Comparison of ENCODE assay signal across 16 cellular contexts in genomic region chr14:99570542-99571302, GRCh38. TPM values are rescaled to one million over a fixed set of nuclear protein-coding genes. Genes with fewer than 3 reads are reported as not detected.
DNase-seq lines count a peak whose midpoint lies in the region; ATAC-seq and TF ChIP-seq lines count a peak whose summit lies in the region.
"Had no signal": no experiment of that assay in that cellular context is flagged by ENCODE, and none has a peak within 500 bp of the region (broad histone marks: within the 10 kb centered on the region; RNA-seq: fewer than 3 reads in every experiment).

No MANE protein-coding gene starts in this region.

- DNase-seq in WTC11 (ENCODE audit: low spot score) (peak; percentile 49), lung (ENCODE audit: low spot score) (no peak), suprapubic skin (ENCODE audit: low spot score in 2 of 2) (no peak), NCI-H1092 (lab: John Stamatoyannopoulos, UW) (no peak)
- DNase-seq: activated CD4-positive, alpha-beta memory T cell treated with anti-CD3 and anti-CD28 coated beads for 36 hours; anterior cingulate cortex; CD4-positive, alpha-beta memory T cell; mesenchymal stem cell; testis had no signal

- peaks cover 78% of the 10 kb centered on the region for H3K4me1 ChIP-seq in HUES64 (ENCODE audit: insufficient read depth, low read length)
- H3K4me1 ChIP-seq in lung (ENCODE audit: control insufficient read depth in 2 of 2, insufficient read depth in 2 of 2, low read length in 2 of 2): peaks cover 4 to 73% of the 10 kb centered on the region in 2 donors
- H3K4me1 ChIP-seq in suprapubic skin: peaks cover 48% of the 10 kb centered on the region

- CTCF ChIA-PET in WTC11 (lab: Charles Lee): interaction anchor here (1.0 kb wide), 2 partner anchors 9 to 46 kb away, joined by 3 to 4 read pairs; no protein-coding TSS in a partner anchor

- peaks cover 8% of the 10 kb centered on the region; the same call in 1 of the 2 replicates for H3K27me3 Mint-ChIP-seq in WTC11 (ENCODE audit: low read depth)
- H3K27me3 Mint-ChIP-seq: activated CD4-positive, alpha-beta memory T cell treated with anti-CD3 and anti-CD28 coated beads for 36 hours; CD4-positive, alpha-beta memory T cell had no signal

- H3K4me3 ChIP-seq in HUES64 (ENCODE audit: low read length) (no peak overlapping the region), lung (no peak overlapping the region), suprapubic skin (no peak overlapping the region)
- H3K4me3 ChIP-seq: SJSA1, testis had no signal

- no peaks in the 10 kb centered on the region for H3K9me3 ChIP-seq in HUES64 (ENCODE audit: insufficient read depth, low read depth, low read length)
- H3K9me3 ChIP-seq in lung (ENCODE audit: control insufficient read depth in 2 of 2, insufficient read depth in 1 of 2, low read length in 1 of 2): peaks cover 0 to 2% of the 10 kb centered on the region in 2 donors
- no peaks in the 10 kb centered on the region for H3K9me3 ChIP-seq in suprapubic skin
- H3K9me3 ChIP-seq: SJSA1, testis had no signal

- H3K9me3 Mint-ChIP-seq in WTC11: no peaks in the 10 kb centered on the region
- H3K9me3 Mint-ChIP-seq: activated CD4-positive, alpha-beta memory T cell treated with anti-CD3 and anti-CD28 coated beads for 36 hours; activated T-helper 1 cell treated with anti-CD3 and anti-CD28 coated beads, Interleukin-12 subunit alpha, Interleukin-12 subunit beta, Interleukin-2, Interleukin-4 antibody, amounts not matched to agents 30 ng/mL and 10 ng/mL and 1 ng/mL, durations not matched to agents 14 hours and 24 hours and 36 hours; CD4-positive, alpha-beta memory T cell; dendritic cell treated with granulocyte-macrophage colony-stimulating factor and Interleukin-4, amounts not matched to agents 40 ng/mL and 50 ng/mL, for 4 days had no signal

- TF ChIP-seq CTCF in WTC11 (IDR thresholded peaks at IDR 0.05): no peak
- no peak for TF ChIP-seq CTCF in lung (IDR thresholded peaks at IDR 0.05; ENCODE audit: control extremely low read depth, extremely low read depth)
- TF ChIP-seq CTCF in suprapubic skin (IDR thresholded peaks at IDR 0.05): no peak

- peak; percentile 51 for ATAC-seq in WTC11
- ATAC-seq in lung (ENCODE audit: insufficient read depth, low FRiP score): no peak
- no peak for ATAC-seq in HG03520 (IDR thresholded peaks at IDR 0.05; ENCODE audit: unreplicated experiment)
- no peak for ATAC-seq in HG02870 (IDR thresholded peaks at IDR 0.05; ENCODE audit: unreplicated experiment)

- H3K27ac Mint-ChIP-seq in WTC11: no peak overlapping the region
- H3K27ac Mint-ChIP-seq: activated CD4-positive, alpha-beta memory T cell treated with anti-CD3 and anti-CD28 coated beads for 36 hours; activated T-helper 1 cell treated with anti-CD3 and anti-CD28 coated beads, Interleukin-12 subunit alpha, Interleukin-12 subunit beta, Interleukin-2, Interleukin-4 antibody, amounts not matched to agents 30 ng/mL and 10 ng/mL and 1 ng/mL, durations not matched to agents 14 hours and 24 hours and 36 hours; CD4-positive, alpha-beta memory T cell; dendritic cell treated with granulocyte-macrophage colony-stimulating factor and Interleukin-4, amounts not matched to agents 40 ng/mL and 50 ng/mL, for 4 days had no signal

- POLR2A ChIA-PET in WTC11 (lab: Charles Lee): no interaction called here

- peak overlapping the region; percentile 55; the same call in 1 of the 2 replicates for H3K9ac ChIP-seq in HUES64 (ENCODE audit: low read depth, low read length)
- H3K9ac ChIP-seq: parathyroid adenoma had no signal

- WGBS in HUES64: 27% methylated on average over 10 of the region's 12 CpGs
- WGBS in lung, 2 donors: 81 to 83% methylated on average over 12 of the region's 12 CpGs
- WGBS in suprapubic skin: 75% methylated on average over 11 of the region's 12 CpGs

- no peaks in the 10 kb centered on the region for H3K36me3 Mint-ChIP-seq in WTC11
- H3K36me3 Mint-ChIP-seq: activated CD4-positive, alpha-beta memory T cell treated with anti-CD3 and anti-CD28 coated beads for 36 hours; CD4-positive, alpha-beta memory T cell had no signal

- H3K36me3 ChIP-seq in HUES64 (ENCODE audit: insufficient read depth, low read length) (no peaks in the 10 kb centered on the region), lung (ENCODE audit: control insufficient read depth in 2 of 2, insufficient read depth in 2 of 2, low read length in 2 of 2) (no peaks in the 10 kb centered on the region), suprapubic skin (no peaks in the 10 kb centered on the region)
- H3K36me3 ChIP-seq: SJSA1 had no signal

- peak overlapping the region; percentile 45; the same call in 1 of the 2 replicates for H3K27ac ChIP-seq in HUES64 (ENCODE audit: low read depth, low read length)
- H3K27ac ChIP-seq in lung (ENCODE audit: low read depth in 1 of 2, low read length in 1 of 2): peak overlapping the region; percentile 7 to 26
- H3K27ac ChIP-seq in suprapubic skin: peak overlapping the region; percentile 11
- H3K27ac ChIP-seq: SJSA1, testis had no signal

- H3K27me3 ChIP-seq in HUES64 (ENCODE audit: insufficient read depth, low read length): no peaks in the 10 kb centered on the region
- no peaks in the 10 kb centered on the region for H3K27me3 ChIP-seq in lung (ENCODE audit: control insufficient read depth, insufficient read depth)
- H3K27me3 ChIP-seq in suprapubic skin: no peaks in the 10 kb centered on the region
- H3K27me3 ChIP-seq: SJSA1, testis had no signal

- H3K4me1 Mint-ChIP-seq in WTC11: peaks cover 78% of the 10 kb centered on the region

- H3K4me3 Mint-ChIP-seq in WTC11: no peak overlapping the region
- H3K4me3 Mint-ChIP-seq: activated CD4-positive, alpha-beta memory T cell treated with anti-CD3 and anti-CD28 coated beads for 36 hours; activated T-helper 1 cell treated with anti-CD3 and anti-CD28 coated beads, Interleukin-12 subunit alpha, Interleukin-12 subunit beta, Interleukin-2, Interleukin-4 antibody, amounts not matched to agents 30 ng/mL and 10 ng/mL and 1 ng/mL, durations not matched to agents 14 hours and 24 hours and 36 hours; CD4-positive, alpha-beta memory T cell; dendritic cell treated with granulocyte-macrophage colony-stimulating factor and Interleukin-4, amounts not matched to agents 40 ng/mL and 50 ng/mL, for 4 days had no signal

- TF ChIP-seq EP300 in suprapubic skin (IDR thresholded peaks at IDR 0.05): no peak

- no peak for TF ChIP-seq POLR2A in suprapubic skin (IDR thresholded peaks at IDR 0.05)

TF ChIP-seq in WTC11, 78 proteins besides CTCF, POLR2A, EP300 and RAD21 (continues in another document):
- no peak for TF ChIP-seq NFATC4 (CRISPR knock-in tag; IDR thresholded peaks at IDR 0.05)
- TF ChIP-seq JAZF1 (CRISPR knock-in tag; IDR thresholded peaks at IDR 0.05): no peak
- TF ChIP-seq ATF1 (CRISPR knock-in tag; IDR thresholded peaks at IDR 0.05): no peak
- TF ChIP-seq ZNF121 (CRISPR knock-in tag; IDR thresholded peaks at IDR 0.05): no peak
- TF ChIP-seq ATF6 (CRISPR knock-in tag; IDR thresholded peaks at IDR 0.05): no peak
- no peak for TF ChIP-seq HMGA2 (CRISPR knock-in tag; IDR thresholded peaks at IDR 0.05)
- TF ChIP-seq RELA (CRISPR knock-in tag; IDR thresholded peaks at IDR 0.05; ENCODE audit: borderline replicate concordance): no peak
- no peak for TF ChIP-seq NFE2L1 (CRISPR knock-in tag; IDR thresholded peaks at IDR 0.05)
- TF ChIP-seq AFF4 (CRISPR knock-in tag; IDR thresholded peaks at IDR 0.05; ENCODE audit: borderline replicate concordance): no peak
- TF ChIP-seq TEAD1 (CRISPR knock-in tag; IDR thresholded peaks at IDR 0.05): peak; percentile 37; the same call in 1 of the 2 replicates
- no peak for TF ChIP-seq RORB (CRISPR knock-in tag; IDR thresholded peaks at IDR 0.05)

RNA-seq across cellular contexts. Expression of gene CCDC85C, which starts 33.3 kb away (rescaled TPM):
- polyA plus RNA-seq in HUES64 (2013, experiment 1 of 2): 23.5 TPM
- 23.5 TPM for polyA plus RNA-seq in HUES64 (2013, experiment 2 of 2)
- total RNA-seq in WTC11 (2021): 28.7 to 35.8 TPM (median 30.4 TPM) in 3 replicates
- 10 to 100 TPM in 1 of 2 donors, 1 to 10 TPM in 1; 2.8 to 19.8 TPM for total RNA-seq in lung
- 10 to 100 TPM; 16.0 to 19.2 TPM for polyA plus RNA-seq in lung
- total RNA-seq in suprapubic skin: 10 to 100 TPM; 18.8 to 53.2 (median 48.0) TPM
